2 cellular contexts compared by ENCODE assay signal in the genomic region with DNA sequence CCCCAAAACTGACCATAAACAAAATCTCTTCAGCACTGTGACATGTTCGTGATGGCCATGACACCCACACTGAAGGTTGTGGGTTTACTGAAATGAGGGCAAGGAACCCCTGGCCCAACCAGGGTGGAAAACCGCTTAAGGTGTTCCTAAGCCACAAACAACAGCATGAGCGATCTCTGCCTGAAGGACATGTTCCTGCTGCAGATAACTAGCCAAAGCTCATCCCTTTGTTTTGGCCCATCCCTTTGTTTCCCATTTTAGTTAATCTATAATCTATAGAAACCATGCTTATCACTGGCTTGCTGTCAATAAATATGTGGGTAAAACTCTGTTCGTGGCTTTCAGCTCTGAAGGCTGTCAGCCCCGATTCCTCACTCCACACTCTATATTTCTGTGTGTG.
TF ChIP-seq lines count a peak whose summit lies in the region.

No MANE protein-coding gene starts in this region.

TF ChIP-seq in HepG2, 621 proteins besides CTCF, POLR2A, EP300 and RAD21:
- TF ChIP-seq, protein P1, sequence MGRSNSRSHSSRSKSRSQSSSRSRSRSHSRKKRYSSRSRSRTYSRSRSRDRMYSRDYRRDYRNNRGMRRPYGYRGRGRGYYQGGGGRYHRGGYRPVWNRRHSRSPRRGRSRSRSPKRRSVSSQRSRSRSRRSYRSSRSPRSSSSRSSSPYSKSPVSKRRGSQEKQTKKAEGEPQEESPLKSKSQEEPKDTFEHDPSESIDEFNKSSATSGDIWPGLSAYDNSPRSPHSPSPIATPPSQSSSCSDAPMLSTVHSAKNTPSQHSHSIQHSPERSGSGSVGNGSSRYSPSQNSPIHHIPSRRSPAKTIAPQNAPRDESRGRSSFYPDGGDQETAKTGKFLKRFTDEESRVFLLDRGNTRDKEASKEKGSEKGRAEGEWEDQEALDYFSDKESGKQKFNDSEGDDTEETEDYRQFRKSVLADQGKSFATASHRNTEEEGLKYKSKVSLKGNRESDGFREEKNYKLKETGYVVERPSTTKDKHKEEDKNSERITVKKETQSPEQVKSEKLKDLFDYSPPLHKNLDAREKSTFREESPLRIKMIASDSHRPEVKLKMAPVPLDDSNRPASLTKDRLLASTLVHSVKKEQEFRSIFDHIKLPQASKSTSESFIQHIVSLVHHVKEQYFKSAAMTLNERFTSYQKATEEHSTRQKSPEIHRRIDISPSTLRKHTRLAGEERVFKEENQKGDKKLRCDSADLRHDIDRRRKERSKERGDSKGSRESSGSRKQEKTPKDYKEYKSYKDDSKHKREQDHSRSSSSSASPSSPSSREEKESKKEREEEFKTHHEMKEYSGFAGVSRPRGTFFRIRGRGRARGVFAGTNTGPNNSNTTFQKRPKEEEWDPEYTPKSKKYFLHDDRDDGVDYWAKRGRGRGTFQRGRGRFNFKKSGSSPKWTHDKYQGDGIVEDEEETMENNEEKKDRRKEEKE (IDR thresholded peaks at IDR 0.05): no peak
- TF ChIP-seq ZNF761 (CRISPR knock-in tag; conservative IDR thresholded peaks at IDR 0.05): peak; percentile 100

TF ChIP-seq in K562, 482 proteins besides CTCF, POLR2A, EP300 and RAD21:
- TF ChIP-seq CBX5 (IDR thresholded peaks at IDR 0.05; ENCODE audit: borderline replicate concordance, low read depth): 0 out of 2 replicates have a peak, but pooled peaks have one; percentile 23
- 0 out of 3 replicates have a peak, but pooled peaks of 1 of the 2 experiments have one; percentile 32 for TF ChIP-seq CBX3 (IDR thresholded peaks at IDR 0.05; ENCODE audit: borderline replicate concordance in 1 of 2, low read length in 2 of 2)
- TF ChIP-seq, protein P2, sequence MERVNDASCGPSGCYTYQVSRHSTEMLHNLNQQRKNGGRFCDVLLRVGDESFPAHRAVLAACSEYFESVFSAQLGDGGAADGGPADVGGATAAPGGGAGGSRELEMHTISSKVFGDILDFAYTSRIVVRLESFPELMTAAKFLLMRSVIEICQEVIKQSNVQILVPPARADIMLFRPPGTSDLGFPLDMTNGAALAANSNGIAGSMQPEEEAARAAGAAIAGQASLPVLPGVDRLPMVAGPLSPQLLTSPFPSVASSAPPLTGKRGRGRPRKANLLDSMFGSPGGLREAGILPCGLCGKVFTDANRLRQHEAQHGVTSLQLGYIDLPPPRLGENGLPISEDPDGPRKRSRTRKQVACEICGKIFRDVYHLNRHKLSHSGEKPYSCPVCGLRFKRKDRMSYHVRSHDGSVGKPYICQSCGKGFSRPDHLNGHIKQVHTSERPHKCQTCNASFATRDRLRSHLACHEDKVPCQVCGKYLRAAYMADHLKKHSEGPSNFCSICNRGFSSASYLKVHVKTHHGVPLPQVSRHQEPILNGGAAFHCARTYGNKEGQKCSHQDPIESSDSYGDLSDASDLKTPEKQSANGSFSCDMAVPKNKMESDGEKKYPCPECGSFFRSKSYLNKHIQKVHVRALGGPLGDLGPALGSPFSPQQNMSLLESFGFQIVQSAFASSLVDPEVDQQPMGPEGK (CRISPR knock-in tag; IDR thresholded peaks at IDR 0.05; ENCODE audit: borderline replicate concordance): no peak
